In the genomic region with DNA sequence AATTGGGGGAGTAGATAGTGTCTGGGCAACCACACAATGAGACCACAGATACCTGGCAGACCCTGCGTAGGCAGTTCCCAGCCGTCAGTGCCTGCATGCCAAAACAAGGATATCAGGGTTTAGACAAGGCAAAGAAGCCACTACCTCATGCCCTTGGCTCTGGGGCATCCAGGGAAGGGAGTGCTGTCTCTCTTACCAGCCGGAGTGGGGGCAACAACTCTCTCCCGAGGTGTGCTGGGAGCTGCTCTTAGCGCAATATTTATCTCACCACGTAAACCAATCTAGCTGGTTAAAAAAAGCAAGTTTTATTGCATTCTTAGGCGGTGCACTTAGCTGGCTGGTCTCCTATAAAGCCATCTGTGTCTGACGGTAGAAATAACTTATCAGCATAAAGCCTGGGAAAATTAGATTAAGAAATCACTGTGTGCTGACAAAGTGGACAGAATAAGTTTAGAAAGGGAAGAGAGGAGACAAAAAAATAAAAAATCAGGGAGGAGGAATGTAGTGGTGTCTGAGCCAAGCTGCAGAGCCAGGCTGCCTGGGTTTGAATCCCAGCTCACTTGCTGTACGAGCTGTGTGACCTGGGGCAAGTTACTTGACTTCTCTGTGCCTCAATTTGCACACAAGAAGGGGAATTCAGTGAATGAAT, we compare ENCODE assay signal across 22 cellular contexts.
DNase-seq lines count a peak whose midpoint lies in the region; ATAC-seq, FAIRE-seq and TF ChIP-seq lines count a peak whose summit lies in the region.
"Had no signal": no experiment of that assay in that cellular context is flagged by ENCODE, and none has a peak within 500 bp of the region (broad histone marks: within the 10 kb centered on the region; RNA-seq: fewer than 3 reads in every experiment).

No MANE protein-coding gene starts in this region.

- H3K27ac ChIP-seq in SJCRH30 (no peak overlapping the region), pancreas (no peak overlapping the region), ascending aorta (no peak overlapping the region)

- H3K27me3 ChIP-seq in SJCRH30 (no peaks in the 10 kb centered on the region), pancreas (no peaks in the 10 kb centered on the region), ascending aorta (no peaks in the 10 kb centered on the region)

- H3K4me3 ChIP-seq in SJCRH30 (peak overlapping the region; percentile 5; the same call in 1 of the 2 replicates), pancreas (no peak overlapping the region), ascending aorta (no peak overlapping the region)

- H3K36me3 ChIP-seq in SJCRH30: no peaks in the 10 kb centered on the region
- no peaks in the 10 kb centered on the region for H3K36me3 ChIP-seq in pancreas
- H3K36me3 ChIP-seq in ascending aorta: no peaks in the 10 kb centered on the region

- TF ChIP-seq CTCF in pancreas (IDR thresholded peaks at IDR 0.05) (no peak), ascending aorta (IDR thresholded peaks at IDR 0.05) (no peak)

- 17 to 24% methylated on average over 9 of the region's 9 CpGs for WGBS in pancreas, 2 donors

- peak; percentile 5 for DNase-seq in EH (ENCODE audit: low read depth)
- DNase-seq in SJCRH30: peak; percentile 68 to 75
- peak; percentile 55 for DNase-seq in Right ventricle myocardium superior
- DNase-seq in pancreas: peak in 2 of 6 donors; percentile 18 to 19
- no peak for DNase-seq in stimulated activated CD4-positive, alpha-beta T cell treated with anti-CD3 and anti-CD28 coated beads, Interleukin-15, amount 100 ng/mL, for 24 hours
- DNase-seq in ascending aorta (ENCODE audit: low spot score in 2 of 2): no peak
- no peak for DNase-seq in NCI-H82 treated with DMSO at 0.1 percent for 48 hours (lab: John Stamatoyannopoulos, UW; ENCODE audit: unreplicated experiment)
- no peak for DNase-seq in T-helper 9 cell
- DNase-seq: activated CD4-positive, alpha-beta T cell treated with anti-CD3 and anti-CD28 coated beads for 36 hours; activated naive CD4-positive, alpha-beta T cell treated with Interleukin-2 at 50 U/mL for 16 hours; activated T-cell treated with anti-CD3 and anti-CD28 coated beads, Interleukin-2, amount 50 U/mL, for 4 hours; amniotic stem cell; effector CD4-positive, alpha-beta T cell; H7; IMR-90; islet precursor cell; mammary epithelial cell; NCI-H748 treated with DMSO at 0.1 percent for 48 hours; retina; SHP77; T-helper 1 cell had no signal

- peak; percentile 88 for ATAC-seq in Right ventricle myocardium superior (ENCODE audit: poor library complexity)
- ATAC-seq in pancreas: peak; percentile 59 to 78 (median 76)
- ATAC-seq: activated CD4-positive, alpha-beta T cell treated with anti-CD3 and anti-CD28 coated beads for 36 hours; activated T-cell treated with anti-CD3 and anti-CD28 coated beads, Interleukin-2, amount 50 U/mL, for 4 hours had no signal

- intact Hi-C loops in Right ventricle myocardium superior (cut with DNase I) (no loop called here), pancreas (cut with DNase I) (no loop called here), ascending aorta (cut with DNase I) (no loop called here)

- H3K9me3 ChIP-seq in SJCRH30 (replicated peaks): no peaks in the 10 kb centered on the region
- H3K9me3 ChIP-seq in pancreas: no peaks in the 10 kb centered on the region
- H3K9me3 ChIP-seq in ascending aorta: no peaks in the 10 kb centered on the region

- FAIRE-seq in pancreas (lab: Jason Lieb, UNC): no peak
- FAIRE-seq: frontal cortex had no signal

- H3K4me1 ChIP-seq in SJCRH30 (peaks cover 4% of the 10 kb centered on the region; the same call in 1 of the 2 replicates), pancreas (peaks cover 9 to 19% (median 13%) of the 10 kb centered on the region in 3 donors), ascending aorta (no peaks in the 10 kb centered on the region)

Comparison
In these comparisons a context has a peak if more than half of its experiments do, and no peak if none do; other contexts are left out.
1. DNase-seq: peak in EH (single experiment), SJCRH30 (2 of 2) and Right ventricle myocardium superior (single experiment); none in stimulated activated CD4-positive, alpha-beta T cell treated with anti-CD3 and anti-CD28 coated beads, Interleukin-15, amount 100 ng/mL, for 24 hours (single experiment), ascending aorta (0 of 2), NCI-H82 treated with DMSO at 0.1 percent for 48 hours (single experiment) and T-helper 9 cell (single experiment).